Comparison of ENCODE assay signal across 8 cellular contexts in the genomic region with DNA sequence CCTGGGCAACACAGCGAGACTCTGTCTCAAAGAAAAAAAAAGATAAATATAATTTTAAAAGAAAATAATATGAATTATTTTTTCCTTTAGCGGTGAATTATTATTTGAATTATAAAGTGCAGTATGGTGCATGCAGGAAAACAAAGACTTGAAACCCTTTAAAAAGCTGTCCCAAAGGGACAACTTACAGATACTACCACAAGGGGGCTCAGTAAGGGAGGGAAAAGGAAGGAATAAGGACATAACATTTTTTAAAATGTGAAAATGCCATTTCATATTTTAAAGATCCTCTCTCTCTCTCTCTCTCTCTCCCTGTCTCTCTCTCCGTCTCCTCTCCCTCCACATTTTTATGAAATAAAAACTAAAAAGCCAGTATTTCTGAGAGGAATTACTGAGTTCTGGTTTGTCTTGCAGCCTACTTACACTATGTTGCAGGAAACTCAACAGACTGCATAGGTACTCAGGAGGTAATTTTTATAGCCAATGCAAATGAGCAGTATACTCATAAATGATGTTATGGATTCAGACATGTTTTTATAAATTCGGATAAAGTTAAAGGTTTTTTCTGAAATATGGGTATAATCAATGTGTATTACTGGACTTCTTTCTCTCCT.
A peak's percentile ranks its signal among the peaks of the same experiment; 100 is the strongest.
DNase-seq lines count a peak whose midpoint lies in the region; ATAC-seq, FAIRE-seq and TF ChIP-seq lines count a peak whose summit lies in the region.

No MANE protein-coding gene starts in this region.

- TF ChIP-seq RAD21 in A549 (conservative IDR thresholded peaks at IDR 0.05 in 1 of 2, IDR thresholded peaks at IDR 0.05 in 1 of 2), result peak; percentile 47 to 55

- DNase-seq in A549 (ENCODE audit: low read depth in 1 of 2, low spot score in 1 of 2) (peak in 1 of 2 experiments; percentile 30), SHP77 (lab: John Stamatoyannopoulos, UW) (peak; percentile 23 to 27), foreskin fibroblast (peak; percentile 23 to 62), urothelium cell line (ENCODE audit: low spot score) (peak; percentile 12), GOT3 (lab: John Stamatoyannopoulos, UW) (no peak)

- WGBS in A549 (ENCODE audit: missing lambda C conversion rate), result 30% methylated on average over 4 of the region's 4 CpGs

- no peak for TF ChIP-seq POLR2A in A549 (IDR thresholded peaks at IDR 0.05; ENCODE audit: low read length)

- H3K9me3 Mint-ChIP-seq in stimulated activated memory B cell treated with anti-CD40 and anti-IgM and Interleukin-4, amounts not matched to agents 10 μg/mL and 1 μg/mL and 100 μg/mL, for 72 hours, result no peaks in the 10 kb centered on the region

- FAIRE-seq in A549 (lab: Jason Lieb, UNC) (no peak), urothelium cell line (lab: Jason Lieb, UNC) (no peak)

- H3K4me2 ChIP-seq in A549, result no peak overlapping the region

- H3K9me3 ChIP-seq in A549, result no peaks in the 10 kb centered on the region

- TF ChIP-seq EP300 in A549 (IDR thresholded peaks at IDR 0.05), result no peak

- POLR2A ChIA-PET in A549 (lab: Yijun Ruan, JAX), result no interaction called here

- CTCF ChIA-PET in A549 (lab: Yijun Ruan, JAX), result interaction anchor here (0.7 to 2.8 kb wide), 2 partner anchors 435 to 464 kb away, joined by 3 to 10 read pairs; no protein-coding TSS in a partner anchor

- H3K27ac ChIP-seq in A549, result no peak overlapping the region

- ATAC-seq in A549 (peak in 1 of 2 experiments; percentile 62; a peak in 1 of 6 replicates), HG03520 (IDR thresholded peaks at IDR 0.05; ENCODE audit: unreplicated experiment) (peak; percentile 60)
- ATAC-seq in stimulated activated memory B cell treated with anti-CD40 and anti-IgM and Interleukin-4, amounts not matched to agents 10 μg/mL and 1 μg/mL and 100 μg/mL, for 72 hours, result no peak

- peak; percentile 56 for TF ChIP-seq CTCF in A549 (IDR thresholded peaks at IDR 0.05)
- TF ChIP-seq CTCF in GM12874 (IDR thresholded peaks at IDR 0.05; ENCODE audit: insufficient read depth, low read depth, low read length), result peak; percentile 37; the same call in 1 of the 2 replicates
- TF ChIP-seq CTCF in foreskin fibroblast (IDR thresholded peaks at IDR 0.05; ENCODE audit: low read depth, low read length), result peak; percentile 71

- no peaks in the 10 kb centered on the region for H3K36me3 Mint-ChIP-seq in stimulated activated memory B cell treated with anti-CD40 and anti-IgM and Interleukin-4, amounts not matched to agents 10 μg/mL and 1 μg/mL and 100 μg/mL, for 72 hours

- H3K4me3 ChIP-seq in A549 (no peak overlapping the region), foreskin fibroblast (ENCODE audit: low read depth in 1 of 2, low read length in 2 of 2) (no peak overlapping the region)

- H3K4me3 Mint-ChIP-seq in stimulated activated memory B cell treated with anti-CD40 and anti-IgM and Interleukin-4, amounts not matched to agents 10 μg/mL and 1 μg/mL and 100 μg/mL, for 72 hours, result no peak overlapping the region

- no peaks in the 10 kb centered on the region for H3K4me1 ChIP-seq in A549

- no peak overlapping the region for H3K27ac Mint-ChIP-seq in stimulated activated memory B cell treated with anti-CD40 and anti-IgM and Interleukin-4, amounts not matched to agents 10 μg/mL and 1 μg/mL and 100 μg/mL, for 72 hours

- H3K27me3 Mint-ChIP-seq in stimulated activated memory B cell treated with anti-CD40 and anti-IgM and Interleukin-4, amounts not matched to agents 10 μg/mL and 1 μg/mL and 100 μg/mL, for 72 hours, result no peaks in the 10 kb centered on the region

- H3K4me1 Mint-ChIP-seq in stimulated activated memory B cell treated with anti-CD40 and anti-IgM and Interleukin-4, amounts not matched to agents 10 μg/mL and 1 μg/mL and 100 μg/mL, for 72 hours, result no peaks in the 10 kb centered on the region

TF ChIP-seq in A549, 52 proteins besides CTCF, POLR2A, EP300 and RAD21:
- TF ChIP-seq CEBPB (IDR thresholded peaks at IDR 0.05) (no peak), SMC3 (IDR thresholded peaks at IDR 0.05) (peak; percentile 64)
TF ChIP-seq in A549: peak in this region for 1.
